ENCODE assay signal across 7 cellular contexts in the genomic region with DNA sequence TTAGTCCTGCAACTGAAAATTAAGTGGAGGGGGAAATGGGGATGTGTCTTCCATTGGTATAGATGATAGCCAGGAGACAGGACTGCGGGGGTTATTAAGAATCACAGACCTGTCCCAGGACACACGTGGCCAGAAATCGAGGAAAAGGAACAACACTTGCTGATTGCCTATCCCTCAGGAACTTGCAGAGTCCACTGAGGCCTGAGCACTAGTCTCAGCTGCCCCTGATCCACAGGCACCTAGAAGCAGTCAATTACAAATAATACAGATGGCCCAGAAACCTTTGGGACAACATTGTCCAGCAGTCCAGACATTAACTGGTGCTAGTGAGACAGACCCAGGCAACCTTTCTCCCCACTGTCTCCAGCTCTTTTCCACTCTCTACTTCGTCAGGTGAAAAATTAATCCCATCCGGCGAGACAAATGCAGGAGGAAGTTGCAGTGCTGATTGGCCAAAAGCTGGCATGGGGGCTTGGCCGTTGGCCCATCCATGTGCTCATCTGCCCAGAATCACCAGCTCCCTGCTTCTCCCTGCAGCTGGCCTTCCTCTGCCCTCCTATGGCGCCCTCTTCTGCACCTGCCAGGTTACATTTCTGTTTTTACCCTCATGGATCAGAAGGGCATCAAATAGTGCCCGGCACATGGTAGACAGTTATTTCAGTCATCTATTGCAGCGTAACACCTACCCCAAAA. TPM values are rescaled to one million over a fixed set of nuclear protein-coding genes. Genes with fewer than 3 reads are reported as not detected.
DNase-seq lines count a peak whose midpoint lies in the region; ATAC-seq and TF ChIP-seq lines count a peak whose summit lies in the region.

No MANE protein-coding gene starts in this region.

- POLR2A ChIA-PET in activated CD4-positive, alpha-beta memory T cell treated with anti-CD3 and anti-CD28 coated beads, Interleukin-2, amount 10 ng/mL, durations not matched to agents 7 days and 5 days (lab: Charles Lee) = interaction anchor here (0.8 to 2.3 kb wide), 7 partner anchors 11 to 90 kb away, joined by 3 to 10 read pairs (median 4); no protein-coding TSS in a partner anchor

- no peak overlapping the region for H3K4me3 ChIP-seq in heart right ventricle

- H3K27me3 ChIP-seq in heart right ventricle = no peaks in the 10 kb centered on the region

- TF ChIP-seq CTCF in GM10266 (IDR thresholded peaks at IDR 0.05; ENCODE audit: control insufficient read depth, insufficient read depth, low read depth, missing control alignments) = peak; percentile 45
- peak in 8 of 9 donors; percentile 8 to 70 (median 52) for TF ChIP-seq CTCF in heart right ventricle (IDR thresholded peaks at IDR 0.05)

- CTCF ChIA-PET in activated CD4-positive, alpha-beta memory T cell treated with anti-CD3 and anti-CD28 coated beads, Interleukin-2, amount 10 ng/mL, durations not matched to agents 7 days and 5 days (lab: Charles Lee) = interaction anchor here (0.9 to 2.9 kb wide), 13 partner anchors 10 to 120 kb away, joined by 3 to 12 read pairs (median 5); a partner anchor contains a TSS

- H3K27me3 Mint-ChIP-seq in activated CD4-positive, alpha-beta memory T cell treated with anti-CD3 and anti-CD28 coated beads, Interleukin-2, amount 10 ng/mL, durations not matched to agents 7 days and 5 days = no peaks in the 10 kb centered on the region

- H3K4me1 ChIP-seq in heart right ventricle = peaks cover 8 to 45% (median 35%) of the 10 kb centered on the region in 9 donors

- H3K9me3 Mint-ChIP-seq in activated CD4-positive, alpha-beta memory T cell treated with anti-CD3 and anti-CD28 coated beads, Interleukin-2, amount 10 ng/mL, durations not matched to agents 7 days and 5 days = no peaks in the 10 kb centered on the region

- DNase-seq in GM10266 (ENCODE audit: extremely low spot score) (no peak), NCI-H1694 treated with DMSO at 0.1 percent for 48 hours (lab: John Stamatoyannopoulos, UW) (peak; percentile 32), heart right ventricle (peak; percentile 64 to 70), cerebellar cortex (ENCODE audit: low spot score) (no peak)
- peak; percentile 66 for DNase-seq in activated CD4-positive, alpha-beta memory T cell treated with anti-CD3 and anti-CD28 coated beads, Interleukin-2, amount 10 ng/mL, durations not matched to agents 7 days and 5 days
- DNase-seq in stimulated activated CD4-positive, alpha-beta T cell treated with anti-CD3 and anti-CD28 coated beads, Interleukin-2, amount 100 ng/mL, for 24 hours = peak; percentile 52 to 55

- no peak overlapping the region for H3K4me3 Mint-ChIP-seq in activated CD4-positive, alpha-beta memory T cell treated with anti-CD3 and anti-CD28 coated beads, Interleukin-2, amount 10 ng/mL, durations not matched to agents 7 days and 5 days

- intact Hi-C loops in heart right ventricle (cut with DNase I) = loop anchor here in 9 of 10 donors (2.0 to 10.0 kb wide), 6 partner anchors 52 to 90 kb away; no protein-coding TSS in a partner anchor

- H3K36me3 Mint-ChIP-seq in activated CD4-positive, alpha-beta memory T cell treated with anti-CD3 and anti-CD28 coated beads, Interleukin-2, amount 10 ng/mL, durations not matched to agents 7 days and 5 days (ENCODE audit: low read depth) = peaks cover 11% of the 10 kb centered on the region

- no peak overlapping the region for H3K27ac Mint-ChIP-seq in activated CD4-positive, alpha-beta memory T cell treated with anti-CD3 and anti-CD28 coated beads, Interleukin-2, amount 10 ng/mL, durations not matched to agents 7 days and 5 days

- H3K4me1 Mint-ChIP-seq in activated CD4-positive, alpha-beta memory T cell treated with anti-CD3 and anti-CD28 coated beads, Interleukin-2, amount 10 ng/mL, durations not matched to agents 7 days and 5 days = peaks cover 30% of the 10 kb centered on the region

- no peaks in the 10 kb centered on the region for H3K9me3 ChIP-seq in heart right ventricle

- peak in 2 of 8 donors; percentile 5 to 30 for ATAC-seq in heart right ventricle
- no peak for ATAC-seq in HG02571 (IDR thresholded peaks at IDR 0.05; ENCODE audit: unreplicated experiment)

- WGBS in heart right ventricle, 2 donors = 50 to 54% methylated on average over 10 of the region's 10 CpGs

- no peaks in the 10 kb centered on the region for H3K36me3 ChIP-seq in heart right ventricle

- H3K27ac ChIP-seq in heart right ventricle = peak overlapping the region in 7 of 10 donors; percentile 3 to 63 (median 37)

RNA-seq across cellular contexts. Expression of a gene that starts 3.5 kb away (rescaled TPM):
- 10 to 100 TPM; 69.2 to 70.8 TPM for total RNA-seq in activated CD4-positive, alpha-beta memory T cell treated with anti-CD3 and anti-CD28 coated beads, Interleukin-2, amount 10 ng/mL, durations not matched to agents 7 days and 5 days
- total RNA-seq in heart right ventricle = 100 to 1,000 TPM in 1 of 10 donors, 10 to 100 TPM in 9; 30.0 to 117 (median 43.1) TPM
- polyA plus RNA-seq in heart right ventricle = 10 to 100 TPM; 14.8 to 29.0 TPM

Comparison
In these comparisons a context has a peak if more than half of its experiments do, and no peak if none do; other contexts are left out.
1. DNase-seq: peak in NCI-H1694 treated with DMSO at 0.1 percent for 48 hours (single experiment), activated CD4-positive, alpha-beta memory T cell treated with anti-CD3 and anti-CD28 coated beads, Interleukin-2, amount 10 ng/mL, durations not matched to agents 7 days and 5 days (single experiment), heart right ventricle (2 of 2) and stimulated activated CD4-positive, alpha-beta T cell treated with anti-CD3 and anti-CD28 coated beads, Interleukin-2, amount 100 ng/mL, for 24 hours (2 of 2); none in GM10266 (single experiment) and cerebellar cortex (single experiment).